Comparison of ENCODE assay signal across 1 cellular context in the genomic region with DNA sequence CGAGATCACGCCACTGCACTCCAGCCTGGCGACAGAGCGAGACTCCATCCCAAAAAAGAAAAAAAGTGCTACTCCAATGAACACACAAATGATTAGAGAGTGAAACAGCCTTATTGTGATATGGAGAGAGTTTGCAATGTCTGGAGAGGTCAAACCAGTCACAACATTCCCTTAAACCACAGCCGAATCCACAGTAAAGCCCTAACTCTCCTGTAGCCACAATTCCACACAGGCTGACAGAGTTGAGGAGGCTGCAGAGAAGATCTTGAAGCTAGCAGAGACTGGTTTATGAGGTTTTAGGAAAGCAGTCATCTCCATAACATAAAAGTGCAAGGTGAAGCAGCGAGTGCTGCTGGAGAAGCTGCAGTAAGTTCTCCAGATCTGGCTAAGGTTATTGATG.
TF ChIP-seq lines count a peak whose summit lies in the region.

No MANE protein-coding gene starts in this region.

TF ChIP-seq in IMR-90, 13 proteins besides CTCF, POLR2A, EP300 and RAD21:
- TF ChIP-seq, protein P1, sequence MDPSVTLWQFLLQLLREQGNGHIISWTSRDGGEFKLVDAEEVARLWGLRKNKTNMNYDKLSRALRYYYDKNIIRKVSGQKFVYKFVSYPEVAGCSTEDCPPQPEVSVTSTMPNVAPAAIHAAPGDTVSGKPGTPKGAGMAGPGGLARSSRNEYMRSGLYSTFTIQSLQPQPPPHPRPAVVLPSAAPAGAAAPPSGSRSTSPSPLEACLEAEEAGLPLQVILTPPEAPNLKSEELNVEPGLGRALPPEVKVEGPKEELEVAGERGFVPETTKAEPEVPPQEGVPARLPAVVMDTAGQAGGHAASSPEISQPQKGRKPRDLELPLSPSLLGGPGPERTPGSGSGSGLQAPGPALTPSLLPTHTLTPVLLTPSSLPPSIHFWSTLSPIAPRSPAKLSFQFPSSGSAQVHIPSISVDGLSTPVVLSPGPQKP (IDR thresholded peaks at IDR 0.05; ENCODE audit: borderline replicate concordance, low read depth, low read length), result no peak
- TF ChIP-seq NFE2L2 (IDR thresholded peaks at IDR 0.05; ENCODE audit: low read depth, low read length) (no peak), SMC3 (IDR thresholded peaks at IDR 0.05; ENCODE audit: low read depth, low read length) (no peak), MAFK (IDR thresholded peaks at IDR 0.05; ENCODE audit: low read depth, low read length) (no peak)
